Comparison of ENCODE assay signal across 12 cellular contexts in the genomic region with DNA sequence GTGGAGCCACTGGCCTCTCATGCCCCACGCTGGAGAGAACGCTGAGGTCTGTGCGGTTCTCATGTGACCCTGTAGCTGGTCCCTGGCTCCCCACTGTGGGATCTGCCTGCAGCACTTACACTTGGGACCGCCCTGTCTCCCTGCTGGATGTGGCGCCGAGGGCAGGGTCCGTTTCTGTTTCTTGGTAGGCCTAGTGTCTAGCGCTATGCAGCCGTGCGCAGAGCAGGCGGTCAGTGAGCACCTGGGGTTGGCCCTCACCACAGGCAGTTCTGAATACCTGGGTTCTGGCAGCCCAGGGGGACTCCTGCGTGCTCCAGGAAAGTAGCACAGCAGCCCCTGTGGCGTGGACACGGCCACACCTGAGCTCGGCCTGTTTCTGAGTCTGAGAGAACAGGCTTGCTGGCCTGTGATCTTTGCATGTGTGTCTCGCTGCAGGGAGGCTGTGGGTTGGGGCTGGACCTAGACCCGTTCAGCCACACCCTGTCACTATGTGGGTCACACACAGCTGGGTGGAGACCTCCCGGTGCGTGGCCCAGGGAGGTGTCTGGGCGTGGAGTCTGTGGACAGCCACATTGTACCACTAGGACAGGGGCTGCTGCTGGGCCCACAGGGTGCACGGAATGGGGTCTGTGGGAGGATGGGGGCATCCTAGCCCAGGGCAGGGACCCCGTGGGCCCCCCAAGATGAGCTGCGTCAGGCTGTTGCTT. TPM values are rescaled to one million over a fixed set of nuclear protein-coding genes. Genes with fewer than 3 reads are reported as not detected.
DNase-seq lines count a peak whose midpoint lies in the region; ATAC-seq and TF ChIP-seq lines count a peak whose summit lies in the region.
"Had no signal": no experiment of that assay in that cellular context is flagged by ENCODE, and none has a peak within 500 bp of the region (broad histone marks: within the 10 kb centered on the region; RNA-seq: fewer than 3 reads in every experiment).

No MANE protein-coding gene starts in this region.

- POLR2A ChIA-PET in Caco-2 (lab: Charles Lee): no interaction called here

- no peak for ATAC-seq in HG02870 (IDR thresholded peaks at IDR 0.05; ENCODE audit: unreplicated experiment)
- ATAC-seq: left cardiac atrium had no signal

- H3K79me2 ChIP-seq in KMS-11 (ENCODE audit: insufficient read depth, low read depth): peaks cover 88% of the 10 kb centered on the region
- peaks cover 85% of the 10 kb centered on the region for H3K79me2 ChIP-seq in osteoblast (ENCODE audit: insufficient read depth, low read length)

- H3K4me3 Mint-ChIP-seq in Caco-2 (ENCODE audit: unreplicated experiment): peak overlapping the region; percentile 73
- H3K4me3 Mint-ChIP-seq in dendritic cell treated with granulocyte-macrophage colony-stimulating factor and Interleukin-4, amounts not matched to agents 40 ng/mL and 50 ng/mL, for 4 days: peak overlapping the region; percentile 39

- 0 out of 2 replicates have a peak, but pooled peaks cover 1% of the 10 kb centered on the region for H3K36me3 ChIP-seq in Caco-2 (ENCODE audit: control insufficient read depth, insufficient read depth, low read length)
- H3K36me3 ChIP-seq in KMS-11 (ENCODE audit: insufficient read depth): no peaks in the 10 kb centered on the region
- H3K36me3 ChIP-seq in osteoblast (ENCODE audit: insufficient read depth, low read length): peaks cover 3% of the 10 kb centered on the region

- BruUV-seq in Caco-2 (replicated peaks; lab: Mats Ljungman, UMichigan): no TSS peak

- no peak overlapping the region for H2AFZ ChIP-seq in KMS-11 (ENCODE audit: low read depth)
- no peak overlapping the region for H2AFZ ChIP-seq in osteoblast (ENCODE audit: low read length)

- H3K4me2 ChIP-seq in KMS-11 (peak overlapping the region; percentile 93; the same call in 1 of the 2 replicates), osteoblast (ENCODE audit: insufficient read depth, low read length) (no peak overlapping the region)

- no peaks in the 10 kb centered on the region for H3K27me3 Mint-ChIP-seq in Caco-2 (ENCODE audit: insufficient read depth, unreplicated experiment)
- no peaks in the 10 kb centered on the region for H3K27me3 Mint-ChIP-seq in dendritic cell treated with granulocyte-macrophage colony-stimulating factor and Interleukin-4, amounts not matched to agents 40 ng/mL and 50 ng/mL, for 4 days

- H3K4me1 ChIP-seq in Caco-2: peaks cover 32% of the 10 kb centered on the region
- H3K4me1 ChIP-seq in KMS-11 (ENCODE audit: low read depth, poor library complexity, severe bottlenecking): peaks cover 42% of the 10 kb centered on the region
- peaks cover 29% of the 10 kb centered on the region for H3K4me1 ChIP-seq in osteoblast (ENCODE audit: insufficient read depth, low read length)

- H3K9me3 ChIP-seq in Caco-2 (no peaks in the 10 kb centered on the region), osteoblast (ENCODE audit: low read depth, low read length) (no peaks in the 10 kb centered on the region)

- H3K27me3 ChIP-seq in Caco-2 (replicated peaks; ENCODE audit: control insufficient read depth, insufficient read depth, low read length): no peaks in the 10 kb centered on the region
- no peaks in the 10 kb centered on the region for H3K27me3 ChIP-seq in KMS-11 (ENCODE audit: insufficient read depth, low read depth)
- H3K27me3 ChIP-seq in osteoblast (ENCODE audit: insufficient read depth, low read length): no peaks in the 10 kb centered on the region

- H3K27ac ChIP-seq in KMS-11: no peak overlapping the region
- peak overlapping the region; percentile 72 for H3K27ac ChIP-seq in osteoblast (ENCODE audit: low read depth, low read length)

- no peaks in the 10 kb centered on the region for H3K4me1 Mint-ChIP-seq in Caco-2 (ENCODE audit: low read depth, unreplicated experiment)
- peaks cover 61% of the 10 kb centered on the region for H3K4me1 Mint-ChIP-seq in dendritic cell treated with granulocyte-macrophage colony-stimulating factor and Interleukin-4, amounts not matched to agents 40 ng/mL and 50 ng/mL, for 4 days (ENCODE audit: low read depth)

- H3K27ac Mint-ChIP-seq in Caco-2 (ENCODE audit: unreplicated experiment): no peak overlapping the region
- peak overlapping the region; percentile 45 for H3K27ac Mint-ChIP-seq in dendritic cell treated with granulocyte-macrophage colony-stimulating factor and Interleukin-4, amounts not matched to agents 40 ng/mL and 50 ng/mL, for 4 days

- H3K9ac ChIP-seq in KMS-11: no peak overlapping the region

- no peak for TF ChIP-seq CTCF in Caco-2 (IDR thresholded peaks at IDR 0.05; ENCODE audit: insufficient read depth in 1 of 2, low read depth in 1 of 2, low read length in 1 of 2, severe bottlenecking in 1 of 2, unreplicated experiment in 1 of 2)
- TF ChIP-seq CTCF in KMS-11 (conservative IDR thresholded peaks at IDR 0.05; ENCODE audit: low read depth, low read length): no peak
- TF ChIP-seq CTCF in osteoblast (IDR thresholded peaks at IDR 0.05; ENCODE audit: extremely low read depth, low read depth, low read length): no peak

- no peak overlapping the region; the same call in 1 of the 2 replicates for H3K4me3 ChIP-seq in Caco-2 (ENCODE audit: low read depth, low read length)
- no peak overlapping the region for H3K4me3 ChIP-seq in KMS-11 (IDR thresholded peaks at IDR 0.05; ENCODE audit: insufficient read depth, low read depth, low read length)
- peak overlapping the region; percentile 86 for H3K4me3 ChIP-seq in osteoblast (ENCODE audit: insufficient read depth, low read length)

- no peaks in the 10 kb centered on the region for H3K9me3 Mint-ChIP-seq in Caco-2 (ENCODE audit: unreplicated experiment)
- H3K9me3 Mint-ChIP-seq in dendritic cell treated with granulocyte-macrophage colony-stimulating factor and Interleukin-4, amounts not matched to agents 40 ng/mL and 50 ng/mL, for 4 days: no peaks in the 10 kb centered on the region

- H3K36me3 Mint-ChIP-seq in Caco-2 (ENCODE audit: insufficient read depth, unreplicated experiment): peaks cover 27% of the 10 kb centered on the region
- peaks cover 48% of the 10 kb centered on the region for H3K36me3 Mint-ChIP-seq in dendritic cell treated with granulocyte-macrophage colony-stimulating factor and Interleukin-4, amounts not matched to agents 40 ng/mL and 50 ng/mL, for 4 days (ENCODE audit: low read depth)

- intact Hi-C loops in Caco-2 (cut with micrococcal nuclease; ENCODE audit: unreplicated experiment): no loop called here
- intact Hi-C loops in dendritic cell treated with granulocyte-macrophage colony-stimulating factor and Interleukin-4, amounts not matched to agents 40 ng/mL and 50 ng/mL, for 4 days (cut with micrococcal nuclease): no loop called here

- H4K20me1 ChIP-seq in KMS-11 (ENCODE audit: insufficient read depth) (peaks cover 11% of the 10 kb centered on the region), osteoblast (ENCODE audit: insufficient read depth, low read length) (peaks cover 71% of the 10 kb centered on the region)

- CTCF ChIA-PET in Caco-2 (lab: Charles Lee): no interaction called here

- DNase-seq in Caco-2: no peak
- DNase-seq in osteoblast (ENCODE audit: insufficient read length, low spot score, missing footprints): peak; percentile 87
- DNase-seq in central memory CD4-positive, alpha-beta T cell: no peak
- DNase-seq in NCI-H2107 treated with DMSO at 0.1 percent for 48 hours (lab: John Stamatoyannopoulos, UW; ENCODE audit: unreplicated experiment): no peak
- DNase-seq: activated gamma-delta T cell, left cardiac atrium, NCI-H1436 treated with DMSO at 0.1 percent for 48 hours, T1000 had no signal

RNA-seq across cellular contexts. Expression of a gene that starts 2.8 kb away (rescaled TPM):
- total RNA-seq in Caco-2 (2022) (85.3 and 87.9 TPM in 2 replicates), osteoblast (25.3 and 27.1 TPM in 2 replicates)

RNA-seq across cellular contexts. Expression of a gene that starts 29.9 kb away (rescaled TPM):
- 0.14 TPM in 1 of 2 replicates, not detected in the other for total RNA-seq in Caco-2 (2022)
- total RNA-seq in osteoblast: under 0.01 TPM in 1 of 2 replicates, not detected in the other
- total RNA-seq: left cardiac atrium, urinary bladder had no signal

RNA-seq across cellular contexts. Expression of a gene that starts 36.5 kb away (rescaled TPM):
- not detected in 2 replicates for total RNA-seq in Caco-2 (2022)
- 1.2 and 2.2 TPM in 2 replicates for total RNA-seq in osteoblast

RNA-seq across cellular contexts. Expression of a gene that starts 39.5 kb away (rescaled TPM):
- total RNA-seq in Caco-2 (2022) (45.3 and 45.8 TPM in 2 replicates), osteoblast (25.6 and 29.0 TPM in 2 replicates)

RNA-seq across cellular contexts. Expression of a gene that starts 59.6 kb away (rescaled TPM):
- 18.7 and 19.1 TPM in 2 replicates for total RNA-seq in Caco-2 (2022)
- 11.2 and 13.3 TPM in 2 replicates for total RNA-seq in osteoblast
